In the genomic region with DNA sequence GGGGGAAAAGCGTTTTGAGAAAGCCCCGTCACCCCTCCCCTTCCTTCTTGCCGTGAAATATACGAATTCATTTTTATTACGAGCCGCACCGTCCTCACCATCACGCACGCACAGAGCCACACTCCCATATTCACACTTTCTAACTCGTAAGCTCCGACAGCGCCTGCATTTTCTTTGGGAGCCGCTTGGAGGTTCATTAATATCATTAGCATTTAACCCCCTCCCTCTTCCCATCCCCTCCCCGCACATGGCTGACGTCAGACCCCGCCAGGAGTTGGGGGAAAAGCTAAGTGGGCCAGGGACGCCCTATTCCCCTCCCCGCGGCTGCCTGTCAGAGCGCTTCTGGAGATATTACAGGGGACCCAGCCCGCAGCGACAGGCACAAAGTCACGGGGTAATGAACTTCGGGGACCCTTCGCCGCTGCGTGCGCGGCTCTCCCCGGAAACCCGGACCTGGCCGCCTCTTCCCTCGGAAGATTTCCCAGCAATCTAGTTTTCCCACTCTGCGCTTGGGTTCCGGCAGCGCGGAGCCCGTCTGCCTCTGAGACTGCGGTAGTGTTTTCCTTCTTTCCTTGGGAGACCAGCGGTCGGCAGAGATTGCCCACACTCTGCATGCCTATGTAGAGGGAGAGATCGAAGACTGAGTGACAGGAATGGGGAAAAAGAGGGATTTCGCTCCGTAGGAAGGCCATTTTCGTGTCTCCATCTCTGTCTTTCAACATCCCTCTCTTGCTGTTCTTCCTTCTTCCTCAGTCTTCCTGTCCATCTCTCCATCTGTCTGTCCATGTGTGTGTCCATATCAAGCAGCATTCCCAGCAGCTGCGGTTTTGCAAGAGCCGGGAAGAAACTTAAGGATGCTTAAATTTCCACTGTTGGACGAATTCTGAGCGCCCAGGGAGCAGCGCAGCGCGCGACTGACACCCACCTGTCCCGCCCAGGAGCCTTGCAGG, we compare ENCODE assay signal across 11 cellular contexts. TPM values are rescaled to one million over a fixed set of nuclear protein-coding genes. Genes with fewer than 3 reads are reported as not detected.
DNase-seq lines count a peak whose midpoint lies in the region; ATAC-seq, FAIRE-seq and TF ChIP-seq lines count a peak whose summit lies in the region.
"Had no signal": no experiment of that assay in that cellular context is flagged by ENCODE, and none has a peak within 500 bp of the region (broad histone marks: within the 10 kb centered on the region; RNA-seq: fewer than 3 reads in every experiment).

A gene (plus strand): TSS at position 309 of the 950 bp plus-strand sequence. CDS start 744 bp downstream, outside the sequence.

- intact Hi-C loops in Caco-2 (cut with micrococcal nuclease; ENCODE audit: unreplicated experiment): no loop called here

- H3K27ac Mint-ChIP-seq in Caco-2 (ENCODE audit: unreplicated experiment): peak within 1 kb of the TSS; percentile 15
- peak within 1 kb of the TSS in 1 of 10 donors; percentile 54 for H3K27ac Mint-ChIP-seq in naive thymus-derived CD8-positive, alpha-beta T cell
- peak within 1 kb of the TSS in 1 of 2 donors; percentile 23 for H3K27ac Mint-ChIP-seq in natural killer cell treated with Interleukin-12 subunit alpha and Interleukin-12 subunit beta and Interleukin-15 and Interleukin-18, amount 100 ng/mL, for 72 hours

- H3K4me3 ChIP-seq in Caco-2 (ENCODE audit: low read depth, low read length) (peak within 1 kb of the TSS; percentile 50), MG63 (peak within 1 kb of the TSS; percentile 45), bronchial epithelial cell (ENCODE audit: low read depth, low read length) (no peak within 1 kb of the TSS)

- peaks cover 6% of the 10 kb centered on the region for H3K27me3 Mint-ChIP-seq in Caco-2 (ENCODE audit: insufficient read depth, unreplicated experiment)
- peaks cover 59 to 91% (median 69%) of the 10 kb centered on the region in 5 donors for H3K27me3 Mint-ChIP-seq in naive thymus-derived CD8-positive, alpha-beta T cell
- H3K27me3 Mint-ChIP-seq in natural killer cell treated with Interleukin-12 subunit alpha and Interleukin-12 subunit beta and Interleukin-15 and Interleukin-18, amount 100 ng/mL, for 72 hours: peaks cover 56 to 72% of the 10 kb centered on the region in 2 donors

- CTCF ChIA-PET in Caco-2 (lab: Charles Lee): no interaction called here

- no peaks in the 10 kb centered on the region for H3K9me3 Mint-ChIP-seq in Caco-2 (ENCODE audit: unreplicated experiment)
- H3K9me3 Mint-ChIP-seq in naive thymus-derived CD8-positive, alpha-beta T cell: no peaks in the 10 kb centered on the region
- no peaks in the 10 kb centered on the region for H3K9me3 Mint-ChIP-seq in natural killer cell treated with Interleukin-12 subunit alpha and Interleukin-12 subunit beta and Interleukin-15 and Interleukin-18, amount 100 ng/mL, for 72 hours

- H3K36me3 ChIP-seq in Caco-2 (ENCODE audit: control insufficient read depth, insufficient read depth, low read length) (no peaks in the 10 kb centered on the region), MG63 (no peaks in the 10 kb centered on the region), bronchial epithelial cell (ENCODE audit: control insufficient read depth, insufficient read depth, low read length) (no peaks in the 10 kb centered on the region)
- H3K36me3 ChIP-seq: upper lobe of left lung had no signal

- H3K4me1 ChIP-seq in Caco-2: no peaks in the 10 kb centered on the region

- POLR2A ChIA-PET in Caco-2 (lab: Charles Lee): interaction anchor here (0.6 kb wide), 1 partner anchor 82 kb away, joined by 4 read pairs; no protein-coding TSS in a partner anchor
- POLR2A ChIA-PET in naive thymus-derived CD8-positive, alpha-beta T cell (lab: Charles Lee): no interaction called here

- H3K4me1 Mint-ChIP-seq in Caco-2 (ENCODE audit: low read depth, unreplicated experiment): peaks cover 14% of the 10 kb centered on the region
- H3K4me1 Mint-ChIP-seq in naive thymus-derived CD8-positive, alpha-beta T cell: peaks cover 26 to 65% (median 47%) of the 10 kb centered on the region in 4 donors
- H3K4me1 Mint-ChIP-seq in natural killer cell treated with Interleukin-12 subunit alpha and Interleukin-12 subunit beta and Interleukin-15 and Interleukin-18, amount 100 ng/mL, for 72 hours (ENCODE audit: low read depth in 2 of 2): peaks cover 7 to 22% of the 10 kb centered on the region in 2 donors

- H3K27me3 ChIP-seq in Caco-2 (replicated peaks; ENCODE audit: control insufficient read depth, insufficient read depth, low read length) (no peaks in the 10 kb centered on the region), MG63 (peaks cover 52% of the 10 kb centered on the region), bronchial epithelial cell (ENCODE audit: control insufficient read depth, insufficient read depth, low read length) (peaks cover 85% of the 10 kb centered on the region)

- H3K4me3 Mint-ChIP-seq in Caco-2 (ENCODE audit: unreplicated experiment): peak within 1 kb of the TSS; percentile 78
- peak within 1 kb of the TSS in 9 of 10 donors; percentile 41 to 78 (median 68) for H3K4me3 Mint-ChIP-seq in naive thymus-derived CD8-positive, alpha-beta T cell
- H3K4me3 Mint-ChIP-seq in natural killer cell treated with Interleukin-12 subunit alpha and Interleukin-12 subunit beta and Interleukin-15 and Interleukin-18, amount 100 ng/mL, for 72 hours: no peak within 1 kb of the TSS

- DNase-seq in Caco-2 (peak; percentile 50 to 57), MG63 (peak; percentile 23), bronchial epithelial cell (ENCODE audit: low read depth) (peak; percentile 7), cortex of kidney (lab: John Stamatoyannopoulos, UW) (no peak), NCI-H1417 treated with DMSO at 0.1 percent for 48 hours (lab: John Stamatoyannopoulos, UW) (no peak)
- no peak for DNase-seq in naive thymus-derived CD8-positive, alpha-beta T cell
- DNase-seq in natural killer cell treated with Interleukin-12 subunit alpha and Interleukin-12 subunit beta and Interleukin-15 and Interleukin-18, amount 100 ng/mL, for 72 hours (ENCODE audit: low spot score): no peak
- DNase-seq: NCI-H1048 had no signal

- BruUV-seq in Caco-2 (replicated peaks; lab: Mats Ljungman, UMichigan): TSS peak; percentile 50

- ATAC-seq in naive thymus-derived CD8-positive, alpha-beta T cell: no peak
- ATAC-seq in HG03520 (IDR thresholded peaks at IDR 0.05; ENCODE audit: unreplicated experiment): no peak
- no peak for ATAC-seq in natural killer cell treated with Interleukin-12 subunit alpha and Interleukin-12 subunit beta and Interleukin-15 and Interleukin-18, amount 100 ng/mL, for 72 hours

- no peak for FAIRE-seq in bronchial epithelial cell (lab: Jason Lieb, UNC)

- TF ChIP-seq CTCF in Caco-2 (IDR thresholded peaks at IDR 0.05; ENCODE audit: insufficient read depth in 1 of 2, low read depth in 1 of 2, low read length in 1 of 2, severe bottlenecking in 1 of 2, unreplicated experiment in 1 of 2) (no peak), bronchial epithelial cell (IDR thresholded peaks at IDR 0.05; ENCODE audit: insufficient read depth, low read length, severe bottlenecking) (no peak)

- H3K9me3 ChIP-seq in Caco-2 (no peaks in the 10 kb centered on the region), MG63 (no peaks in the 10 kb centered on the region)
- H3K9me3 ChIP-seq: upper lobe of left lung had no signal

- no peaks in the 10 kb centered on the region for H3K36me3 Mint-ChIP-seq in Caco-2 (ENCODE audit: insufficient read depth, unreplicated experiment)
- peaks cover 0 to 4% (median 4%) of the 10 kb centered on the region in 3 donors for H3K36me3 Mint-ChIP-seq in naive thymus-derived CD8-positive, alpha-beta T cell
- no peaks in the 10 kb centered on the region for H3K36me3 Mint-ChIP-seq in natural killer cell treated with Interleukin-12 subunit alpha and Interleukin-12 subunit beta and Interleukin-15 and Interleukin-18, amount 100 ng/mL, for 72 hours

RNA-seq across cellular contexts. Expression of the gene that starts here (rescaled TPM):
- total RNA-seq in Caco-2 (2022): 1.3 and 1.4 TPM in 2 replicates
- 0.25 TPM in 1 of 2 replicates, not detected in the other for total RNA-seq in MG63 (2014; rRNA removed; shearing (Covaris generic); ENCODE audit: low replicate concordance)
- not detected in 2 replicates for total RNA-seq in bronchial epithelial cell
- not detected for total RNA-seq in naive thymus-derived CD8-positive, alpha-beta T cell
- not detected for polyA plus RNA-seq in naive thymus-derived CD8-positive, alpha-beta T cell
- total RNA-seq in natural killer cell treated with Interleukin-12 subunit alpha and Interleukin-12 subunit beta and Interleukin-15 and Interleukin-18, amount 100 ng/mL, for 72 hours: not detected
- total RNA-seq: mononuclear cell, upper lobe of left lung had no signal

Comparison
In these comparisons a context has a peak if more than half of its experiments do, and no peak if none do; other contexts are left out.
1. Peak in DNase-seq and H3K4me3 ChIP-seq in MG63; RNA of the gene not detected or under 1 TPM.
2. Peak in DNase-seq in bronchial epithelial cell; RNA of the gene not detected or under 1 TPM.
3. DNase-seq: peak in Caco-2 (2 of 2); none in naive thymus-derived CD8-positive, alpha-beta T cell (0 of 10), cortex of kidney (single experiment), natural killer cell treated with Interleukin-12 subunit alpha and Interleukin-12 subunit beta and Interleukin-15 and Interleukin-18, amount 100 ng/mL, for 72 hours (single experiment) and NCI-H1417 treated with DMSO at 0.1 percent for 48 hours (single experiment).